Comparison of ENCODE assay signal across 1 cellular context in the genomic region with DNA sequence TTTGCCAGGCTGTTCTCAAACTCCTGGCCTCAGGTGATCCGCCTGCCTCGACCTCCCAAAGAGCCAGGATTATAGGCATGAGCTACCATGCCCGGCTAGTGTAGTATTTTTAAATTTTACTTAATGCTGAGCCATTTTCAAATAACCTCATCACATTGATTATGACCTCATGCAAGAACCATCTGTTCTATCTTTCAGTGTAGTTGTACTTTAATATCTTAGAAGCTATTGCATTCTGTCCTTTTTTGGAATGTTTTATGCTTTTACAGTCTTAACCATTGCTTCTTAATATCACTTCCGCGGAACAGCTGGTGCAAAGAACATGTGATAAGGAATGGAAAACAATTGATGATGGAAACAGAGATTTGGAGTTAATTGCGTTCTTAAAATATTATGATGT.
TF ChIP-seq lines count a peak whose summit lies in the region.

No MANE protein-coding gene starts in this region.

TF ChIP-seq in HepG2, 621 proteins besides CTCF, POLR2A, EP300 and RAD21:
- TF ChIP-seq, protein P1, sequence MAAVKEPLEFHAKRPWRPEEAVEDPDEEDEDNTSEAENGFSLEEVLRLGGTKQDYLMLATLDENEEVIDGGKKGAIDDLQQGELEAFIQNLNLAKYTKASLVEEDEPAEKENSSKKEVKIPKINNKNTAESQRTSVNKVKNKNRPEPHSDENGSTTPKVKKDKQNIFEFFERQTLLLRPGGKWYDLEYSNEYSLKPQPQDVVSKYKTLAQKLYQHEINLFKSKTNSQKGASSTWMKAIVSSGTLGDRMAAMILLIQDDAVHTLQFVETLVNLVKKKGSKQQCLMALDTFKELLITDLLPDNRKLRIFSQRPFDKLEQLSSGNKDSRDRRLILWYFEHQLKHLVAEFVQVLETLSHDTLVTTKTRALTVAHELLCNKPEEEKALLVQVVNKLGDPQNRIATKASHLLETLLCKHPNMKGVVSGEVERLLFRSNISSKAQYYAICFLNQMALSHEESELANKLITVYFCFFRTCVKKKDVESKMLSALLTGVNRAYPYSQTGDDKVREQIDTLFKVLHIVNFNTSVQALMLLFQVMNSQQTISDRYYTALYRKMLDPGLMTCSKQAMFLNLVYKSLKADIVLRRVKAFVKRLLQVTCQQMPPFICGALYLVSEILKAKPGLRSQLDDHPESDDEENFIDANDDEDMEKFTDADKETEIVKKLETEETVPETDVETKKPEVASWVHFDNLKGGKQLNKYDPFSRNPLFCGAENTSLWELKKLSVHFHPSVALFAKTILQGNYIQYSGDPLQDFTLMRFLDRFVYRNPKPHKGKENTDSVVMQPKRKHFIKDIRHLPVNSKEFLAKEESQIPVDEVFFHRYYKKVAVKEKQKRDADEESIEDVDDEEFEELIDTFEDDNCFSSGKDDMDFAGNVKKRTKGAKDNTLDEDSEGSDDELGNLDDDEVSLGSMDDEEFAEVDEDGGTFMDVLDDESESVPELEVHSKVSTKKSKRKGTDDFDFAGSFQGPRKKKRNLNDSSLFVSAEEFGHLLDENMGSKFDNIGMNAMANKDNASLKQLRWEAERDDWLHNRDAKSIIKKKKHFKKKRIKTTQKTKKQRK (IDR thresholded peaks at IDR 0.05; ENCODE audit: low read length) = no peak
- TF ChIP-seq ZNF598 (CRISPR knock-in tag; IDR thresholded peaks at IDR 0.05; ENCODE audit: borderline replicate concordance) = no peak
- TF ChIP-seq ATF7 (IDR thresholded peaks at IDR 0.05) = peak; percentile 41; the same call in 1 of the 2 replicates
- no peak for TF ChIP-seq ATF7 (CRISPR knock-in tag; IDR thresholded peaks at IDR 0.05)
- TF ChIP-seq SSRP1 (CRISPR knock-in tag; IDR thresholded peaks at IDR 0.05) = no peak
- TF ChIP-seq DNMT3B (CRISPR knock-in tag; conservative IDR thresholded peaks at IDR 0.05) = no peak
